ENCODE assay signal across 8 cellular contexts in genomic region chr5:135398855-135399837, GRCh38. TPM values are rescaled to one million over a fixed set of nuclear protein-coding genes. Genes with fewer than 3 reads are reported as not detected.
DNase-seq lines count a peak whose midpoint lies in the region; ATAC-seq and TF ChIP-seq lines count a peak whose summit lies in the region.

Gene MACROH2A1 (minus strand): TSS chr5:135399231. CDS start chr5:135389093, 10,138 bp downstream.

- H3K79me2 ChIP-seq in osteoblast (ENCODE audit: insufficient read depth, low read length) = peaks cover 51% of the 10 kb centered on the region

- H3K4me3 ChIP-seq in osteoblast (ENCODE audit: insufficient read depth, low read length) (peak within 1 kb of the TSS; percentile 87), testis (peak within 1 kb of the TSS; percentile 84 to 89)

- intact Hi-C loops in testis (cut with DNase I; ENCODE audit: low total_unique reads) = no loop called here

- H4K20me1 ChIP-seq in osteoblast (ENCODE audit: insufficient read depth, low read length) = peaks cover 40% of the 10 kb centered on the region

- H3K27ac ChIP-seq in osteoblast (ENCODE audit: low read depth, low read length) (peak within 1 kb of the TSS; percentile 78), testis (peak within 1 kb of the TSS; percentile 87 to 90)

- no peak for TF ChIP-seq CTCF in osteoblast (IDR thresholded peaks at IDR 0.05; ENCODE audit: extremely low read depth, low read depth, low read length)
- peak in 2 of 3 experiments; percentile 1 to 2 for TF ChIP-seq CTCF in testis (IDR thresholded peaks at IDR 0.05)

- H3K4me1 ChIP-seq in osteoblast (ENCODE audit: insufficient read depth, low read length) = peaks cover 28% of the 10 kb centered on the region
- peaks cover 29% of the 10 kb centered on the region for H3K4me1 ChIP-seq in testis

- TF ChIP-seq POLR2A in testis (IDR thresholded peaks at IDR 0.05) = peak; percentile 23

- H3K27me3 ChIP-seq in osteoblast (ENCODE audit: insufficient read depth, low read length) (no peaks in the 10 kb centered on the region), testis (no peaks in the 10 kb centered on the region)

- H3K4me2 ChIP-seq in osteoblast (ENCODE audit: insufficient read depth, low read length) = peak within 1 kb of the TSS; percentile 88

- H3K36me3 ChIP-seq in osteoblast (ENCODE audit: insufficient read depth, low read length) (no peaks in the 10 kb centered on the region), testis (ENCODE audit: low read depth, missing control alignments) (no peaks in the 10 kb centered on the region)

- ATAC-seq in GM21737 (IDR thresholded peaks at IDR 0.05; ENCODE audit: unreplicated experiment) (peak; percentile 85), SK-N-SH treated with all-trans-retinoic acid at 6 μM for 48 hours (peak; percentile 94)

- 0 to 2% methylated on average over 31 to 92 of the region's 111 CpGs for WGBS in testis, 2 donors

- DNase-seq in EL = peak; percentile 84
- peak; percentile 47 to 66 for DNase-seq in Kasumi-1 (lab: John Stamatoyannopoulos, UW)
- peak; percentile 84 for DNase-seq in activated naive CD4-positive, alpha-beta T cell treated with anti-CD3 and anti-CD28 coated beads, Interleukin-2, amount 50 U/mL, for 16 hours
- no peak for DNase-seq in glomerular endothelial cell (ENCODE audit: extremely low read depth, low read depth, low spot score)
- DNase-seq in osteoblast (ENCODE audit: insufficient read length, low spot score, missing footprints) = peak; percentile 99
- DNase-seq in testis = peak; percentile 91

- H2AFZ ChIP-seq in osteoblast (ENCODE audit: low read length) = peak within 1 kb of the TSS; percentile 98

- H3K9me3 ChIP-seq in osteoblast (ENCODE audit: low read depth, low read length) = no peaks in the 10 kb centered on the region
- H3K9me3 ChIP-seq in testis = no peaks in the 10 kb centered on the region

TF ChIP-seq in SK-N-SH treated with all-trans-retinoic acid at 6 μM for 48 hours, 23 proteins besides CTCF, POLR2A, EP300 and RAD21:
- TF ChIP-seq RARB (CRISPR knock-in tag; IDR thresholded peaks at IDR 0.05) = no peak
- TF ChIP-seq ZFP3 (CRISPR knock-in tag; IDR thresholded peaks at IDR 0.05) = peak; percentile 74; the same call in 1 of the 2 replicates
- no peak for TF ChIP-seq BACH2 (CRISPR knock-in tag; IDR thresholded peaks at IDR 0.05; ENCODE audit: borderline replicate concordance)
- TF ChIP-seq, protein P1, sequence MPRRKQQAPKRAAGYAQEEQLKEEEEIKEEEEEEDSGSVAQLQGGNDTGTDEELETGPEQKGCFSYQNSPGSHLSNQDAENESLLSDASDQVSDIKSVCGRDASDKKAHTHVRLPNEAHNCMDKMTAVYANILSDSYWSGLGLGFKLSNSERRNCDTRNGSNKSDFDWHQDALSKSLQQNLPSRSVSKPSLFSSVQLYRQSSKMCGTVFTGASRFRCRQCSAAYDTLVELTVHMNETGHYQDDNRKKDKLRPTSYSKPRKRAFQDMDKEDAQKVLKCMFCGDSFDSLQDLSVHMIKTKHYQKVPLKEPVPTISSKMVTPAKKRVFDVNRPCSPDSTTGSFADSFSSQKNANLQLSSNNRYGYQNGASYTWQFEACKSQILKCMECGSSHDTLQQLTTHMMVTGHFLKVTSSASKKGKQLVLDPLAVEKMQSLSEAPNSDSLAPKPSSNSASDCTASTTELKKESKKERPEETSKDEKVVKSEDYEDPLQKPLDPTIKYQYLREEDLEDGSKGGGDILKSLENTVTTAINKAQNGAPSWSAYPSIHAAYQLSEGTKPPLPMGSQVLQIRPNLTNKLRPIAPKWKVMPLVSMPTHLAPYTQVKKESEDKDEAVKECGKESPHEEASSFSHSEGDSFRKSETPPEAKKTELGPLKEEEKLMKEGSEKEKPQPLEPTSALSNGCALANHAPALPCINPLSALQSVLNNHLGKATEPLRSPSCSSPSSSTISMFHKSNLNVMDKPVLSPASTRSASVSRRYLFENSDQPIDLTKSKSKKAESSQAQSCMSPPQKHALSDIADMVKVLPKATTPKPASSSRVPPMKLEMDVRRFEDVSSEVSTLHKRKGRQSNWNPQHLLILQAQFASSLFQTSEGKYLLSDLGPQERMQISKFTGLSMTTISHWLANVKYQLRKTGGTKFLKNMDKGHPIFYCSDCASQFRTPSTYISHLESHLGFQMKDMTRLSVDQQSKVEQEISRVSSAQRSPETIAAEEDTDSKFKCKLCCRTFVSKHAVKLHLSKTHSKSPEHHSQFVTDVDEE (CRISPR knock-in tag; IDR thresholded peaks at IDR 0.05) = peak; percentile 41; the same call in 1 of the 2 replicates
- no peak for TF ChIP-seq ZNF70 (CRISPR knock-in tag; IDR thresholded peaks at IDR 0.05)
- TF ChIP-seq ARNTL (CRISPR knock-in tag; IDR thresholded peaks at IDR 0.05; ENCODE audit: borderline replicate concordance, low read depth) = no peak
- TF ChIP-seq, protein P2, sequence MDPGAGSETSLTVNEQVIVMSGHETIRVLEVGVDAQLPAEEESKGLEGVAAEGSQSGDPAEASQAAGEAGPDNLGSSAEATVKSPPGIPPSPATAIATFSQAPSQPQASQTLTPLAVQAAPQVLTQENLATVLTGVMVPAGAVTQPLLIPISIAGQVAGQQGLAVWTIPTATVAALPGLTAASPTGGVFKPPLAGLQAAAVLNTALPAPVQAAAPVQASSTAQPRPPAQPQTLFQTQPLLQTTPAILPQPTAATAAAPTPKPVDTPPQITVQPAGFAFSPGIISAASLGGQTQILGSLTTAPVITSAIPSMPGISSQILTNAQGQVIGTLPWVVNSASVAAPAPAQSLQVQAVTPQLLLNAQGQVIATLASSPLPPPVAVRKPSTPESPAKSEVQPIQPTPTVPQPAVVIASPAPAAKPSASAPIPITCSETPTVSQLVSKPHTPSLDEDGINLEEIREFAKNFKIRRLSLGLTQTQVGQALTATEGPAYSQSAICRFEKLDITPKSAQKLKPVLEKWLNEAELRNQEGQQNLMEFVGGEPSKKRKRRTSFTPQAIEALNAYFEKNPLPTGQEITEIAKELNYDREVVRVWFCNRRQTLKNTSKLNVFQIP (CRISPR knock-in tag; IDR thresholded peaks at IDR 0.05; ENCODE audit: borderline replicate concordance, low read depth) = no peak
- TF ChIP-seq TOX (CRISPR knock-in tag; IDR thresholded peaks at IDR 0.05; ENCODE audit: borderline replicate concordance) = no peak
- no peak for TF ChIP-seq CSDC2 (CRISPR knock-in tag; IDR thresholded peaks at IDR 0.05)
- no peak for TF ChIP-seq ZC3H10 (CRISPR knock-in tag; IDR thresholded peaks at IDR 0.05)
- TF ChIP-seq OSR1 (CRISPR knock-in tag; IDR thresholded peaks at IDR 0.05) = peak; percentile 32; the same call in 1 of the 2 replicates
- TF ChIP-seq ZNF565 (CRISPR knock-in tag; conservative IDR thresholded peaks at IDR 0.05; ENCODE audit: low read depth) = 0 out of 2 replicates have a peak, but pooled peaks have one; percentile 32
- TF ChIP-seq GLIS3 (CRISPR knock-in tag; IDR thresholded peaks at IDR 0.05) = no peak
- no peak for TF ChIP-seq PPARA (CRISPR knock-in tag; IDR thresholded peaks at IDR 0.05; ENCODE audit: borderline replicate concordance)
- no peak for TF ChIP-seq TCF4 (CRISPR knock-in tag; IDR thresholded peaks at IDR 0.05; ENCODE audit: borderline replicate concordance)
- no peak for TF ChIP-seq CREB5 (CRISPR knock-in tag; IDR thresholded peaks at IDR 0.05; ENCODE audit: low read depth)
- TF ChIP-seq SNAI2 (CRISPR knock-in tag; IDR thresholded peaks at IDR 0.05) = peak; percentile 87
TF ChIP-seq in SK-N-SH treated with all-trans-retinoic acid at 6 μM for 48 hours: peak in this region for 5.

RNA-seq across cellular contexts. Expression of gene MACROH2A1, which starts in this region (rescaled TPM):
- total RNA-seq in glomerular endothelial cell (150 and 169 TPM in 2 replicates), osteoblast (150 and 162 TPM in 2 replicates), testis (100 to 1,000 TPM; 178 to 191 TPM)
- polyA plus RNA-seq in testis (ENCODE audit: insufficient read depth, low read depth, low replicate concordance) = 92.9 TPM
